Comparison of ENCODE assay signal across 14 cellular contexts in genomic region chr14:89198544-89199329, GRCh38.
DNase-seq lines count a peak whose midpoint lies in the region; ATAC-seq, FAIRE-seq and TF ChIP-seq lines count a peak whose summit lies in the region.
"Had no signal": no experiment of that assay in that cellular context is flagged by ENCODE, and none has a peak within 500 bp of the region (broad histone marks: within the 10 kb centered on the region; RNA-seq: fewer than 3 reads in every experiment).

No MANE protein-coding gene starts in this region.

- H2AFZ ChIP-seq in GM12878 (ENCODE audit: control insufficient read depth, low read depth, low read length) = no peak overlapping the region

- POLR2A ChIA-PET in GM12878 (lab: Charles Lee) = interaction anchor here (0.6 kb wide), 1 partner anchor 247 kb away, joined by 3 read pairs; no protein-coding TSS in a partner anchor

- H3K36me3 ChIP-seq in GM12878 (ENCODE audit: control insufficient read depth in 2 of 2, insufficient read depth in 2 of 2, low read length in 1 of 2) (peaks cover 0 to 5% of the 10 kb centered on the region in 2 experiments; a peak in 2 of 4 replicates), left lung (peaks cover 0 to 4% of the 10 kb centered on the region in 2 donors), small intestine (ENCODE audit: control insufficient read depth in 2 of 2, insufficient read depth in 2 of 2, low read length in 2 of 2) (peaks cover 0 to 3% of the 10 kb centered on the region in 2 donors)

- no peaks in the 10 kb centered on the region for H4K20me1 ChIP-seq in GM12878 (ENCODE audit: control insufficient read depth, insufficient read depth)

- H3K9ac ChIP-seq in GM12878 (ENCODE audit: control insufficient read depth, insufficient read depth, low read length) = no peak overlapping the region

- H3K79me2 ChIP-seq in GM12878 (ENCODE audit: control insufficient read depth, insufficient read depth, low read length) = no peaks in the 10 kb centered on the region

- intact Hi-C loops in GM12878 (cut with micrococcal nuclease; ENCODE audit: unreplicated experiment) = no loop called here
- intact Hi-C loops in left lung (cut with DNase I) = no loop called here

- H3K27me3 ChIP-seq in GM12878 (replicated peaks in 1 of 2; ENCODE audit: control insufficient read depth in 2 of 2, insufficient read depth in 2 of 2, low read length in 1 of 2) (no peaks in the 10 kb centered on the region), left lung (no peaks in the 10 kb centered on the region), small intestine (ENCODE audit: control insufficient read depth in 2 of 2, insufficient read depth in 2 of 2, low read length in 2 of 2) (no peaks in the 10 kb centered on the region)

- no peak overlapping the region for H3K4me3 Mint-ChIP-seq in activated T-cell treated with anti-CD3 and anti-CD28 coated beads, Interleukin-2, amount 50 U/mL, for 72 hours

- FAIRE-seq in GM12878 (lab: Jason Lieb, UNC) (no peak), small intestine (lab: Jason Lieb, UNC) (no peak)
- FAIRE-seq: colon had no signal

- no peak for TF ChIP-seq POLR2A in GM12878 (IDR thresholded peaks at IDR 0.05; ENCODE audit: low read depth, low read length)

- CTCF ChIA-PET in GM12878 (lab: Yijun Ruan, JAX) = no interaction called here

- H3K9me3 ChIP-seq in GM12878 (replicated peaks; ENCODE audit: control insufficient read depth, insufficient read depth, low read length) (no peaks in the 10 kb centered on the region; the same call in 2 of the 3 replicates), left lung (no peaks in the 10 kb centered on the region), small intestine (ENCODE audit: control insufficient read depth, low read depth) (no peaks in the 10 kb centered on the region)

- RAD21 ChIA-PET in GM12878 (lab: Charles Lee; ENCODE audit: unreplicated experiment) = interaction anchor here (0.8 kb wide), 1 partner anchor 21 kb away, joined by 3 read pairs; no protein-coding TSS in a partner anchor

- TF ChIP-seq RAD21 in GM12878 (IDR thresholded peaks at IDR 0.05; ENCODE audit: insufficient read depth, low read depth, low read length) = no peak

- H3K27ac ChIP-seq in GM12878 (ENCODE audit: control insufficient read depth, insufficient read depth) = no peak overlapping the region
- peak overlapping the region in 1 of 2 donors; percentile 13 for H3K27ac ChIP-seq in left lung
- peak overlapping the region; percentile 66 to 70 for H3K27ac ChIP-seq in small intestine (ENCODE audit: low read depth in 1 of 2, low read length in 1 of 2)

- H3K27ac Mint-ChIP-seq in activated T-cell treated with anti-CD3 and anti-CD28 coated beads, Interleukin-2, amount 50 U/mL, for 72 hours = peak overlapping the region; percentile 26

- no peak for ATAC-seq in activated T-cell treated with anti-CD3 and anti-CD28 coated beads, Interleukin-2, amount 50 U/mL, for 72 hours (replicated peaks in 1 of 2)
- ATAC-seq in GM12878 = no peak
- peak; percentile 56 for ATAC-seq in left lung
- ATAC-seq in esophagus mucosa = no peak
- no peak for ATAC-seq in HG02763 (IDR thresholded peaks at IDR 0.05; ENCODE audit: unreplicated experiment)

- peaks cover 0 to 14% of the 10 kb centered on the region in 2 donors for H3K36me3 Mint-ChIP-seq in activated T-cell treated with anti-CD3 and anti-CD28 coated beads, Interleukin-2, amount 50 U/mL, for 72 hours (ENCODE audit: insufficient read depth in 2 of 2)

- no peaks in the 10 kb centered on the region for H3K27me3 Mint-ChIP-seq in activated T-cell treated with anti-CD3 and anti-CD28 coated beads, Interleukin-2, amount 50 U/mL, for 72 hours (ENCODE audit: low read depth)

- H3K9me3 Mint-ChIP-seq in activated T-cell treated with anti-CD3 and anti-CD28 coated beads, Interleukin-2, amount 50 U/mL, for 72 hours = no peaks in the 10 kb centered on the region

- DNase-seq in activated T-cell treated with anti-CD3 and anti-CD28 coated beads, Interleukin-2, amount 50 U/mL, for 72 hours = no peak
- no peak for DNase-seq in activated T-cell treated with anti-CD3 and anti-CD28 coated beads, Interleukin-2, amount 50 U/mL, for 1 hour
- DNase-seq in GM12878 (ENCODE audit: low read depth, low spot score) = no peak
- no peak for DNase-seq in left lung
- DNase-seq in small intestine = peak; percentile 93
- no peak for DNase-seq in stimulated activated CD4-positive, alpha-beta T cell treated with anti-CD3 and anti-CD28 coated beads, Interleukin-12 subunit alpha, Interleukin-12 subunit beta, amount 100 ng/mL, for 4 hours
- DNase-seq: activated CD4-positive, alpha-beta T cell treated with anti-CD3 and anti-CD28 coated beads for 48 hours; activated gamma-delta T cell; NCI-H1105; NCI-H446 treated with DMSO at 0.1 percent for 48 hours; stimulated activated CD8-positive, alpha-beta memory T cell treated with anti-CD3 and anti-CD28 coated beads, Interleukin-4, amount 100 ng/mL, for 48 hours had no signal

- TF ChIP-seq EP300 in GM12878 (IDR thresholded peaks at IDR 0.05; ENCODE audit: borderline replicate concordance in 1 of 2, control insufficient read depth in 1 of 2, low read depth in 2 of 2, low read length in 2 of 2) = no peak

- H3K4me2 ChIP-seq in GM12878 (ENCODE audit: control insufficient read depth, insufficient read depth) = no peak overlapping the region

- BruUV-seq in GM12878 (replicated peaks; lab: Mats Ljungman, UMichigan) = no TSS peak

- H3K4me3 ChIP-seq in GM12878 (no peak overlapping the region), left lung (no peak overlapping the region), small intestine (ENCODE audit: low read depth in 1 of 2, low read length in 2 of 2) (peak overlapping the region in 1 of 2 donors; percentile 3)

- H3K4me1 ChIP-seq in GM12878 (ENCODE audit: control insufficient read depth, insufficient read depth, low read length) (peaks cover 12% of the 10 kb centered on the region), left lung (peaks cover 0 to 6% of the 10 kb centered on the region in 2 donors), small intestine (ENCODE audit: control insufficient read depth in 2 of 2, insufficient read depth in 1 of 2, low read depth in 1 of 2, low read length in 1 of 2) (peaks cover 2 to 12% of the 10 kb centered on the region in 2 donors)

- in situ Hi-C loops in GM12878 (cut with MboI) = no loop called here

- TF ChIP-seq CTCF in GM12878 (IDR thresholded peaks at IDR 0.05 in 2 of 3, conservative IDR thresholded peaks at IDR 0.05 in 1 of 3; ENCODE audit: control insufficient read depth in 2 of 3, extremely low read depth in 1 of 3, insufficient read depth in 1 of 3, low read depth in 3 of 3, low read length in 3 of 3) (no peak), left lung (IDR thresholded peaks at IDR 0.05) (no peak)

- H3K4me1 Mint-ChIP-seq in activated T-cell treated with anti-CD3 and anti-CD28 coated beads, Interleukin-2, amount 50 U/mL, for 72 hours (ENCODE audit: low read depth) = peaks cover 48% of the 10 kb centered on the region

- 97% methylated on average over 12 of the region's 12 CpGs for WGBS in GM12878 (ENCODE audit: insufficient coverage, insufficient replicate concordance, low lambda C conversion rate, missing lambda C conversion rate)
- 23 to 61% (median 40%) methylated on average over 12 of the region's 12 CpGs for WGBS in small intestine, 3 donors

- SMC1A ChIA-PET in GM12878 (lab: Charles Lee; ENCODE audit: uncharacterized antibody, unreplicated experiment) = interaction anchor here (1.0 to 1.5 kb wide), 3 partner anchors 17 to 64 kb away, joined by 3 to 4 read pairs (median 4); no protein-coding TSS in a partner anchor

TF ChIP-seq in GM12878, 131 proteins besides CTCF, POLR2A, EP300 and RAD21:
- TF ChIP-seq PBX3 (IDR thresholded peaks at IDR 0.05; ENCODE audit: insufficient replicate concordance, low read depth, low read length) (no peak), SPI1 (IDR thresholded peaks at IDR 0.05; ENCODE audit: borderline replicate concordance, insufficient read depth, low read depth, low read length) (peak; percentile 59; the same call in 1 of the 2 replicates), CHD1 (IDR thresholded peaks at IDR 0.05; ENCODE audit: low read depth, low read length) (no peak), ATF2 (IDR thresholded peaks at IDR 0.05; ENCODE audit: low read length) (0 out of 2 replicates have a peak, but pooled peaks have one; percentile 27), ESRRA (IDR thresholded peaks at IDR 0.05; ENCODE audit: low read length) (no peak), TCF3 (IDR thresholded peaks at IDR 0.05; ENCODE audit: borderline replicate concordance, insufficient read depth, low read depth, low read length) (no peak)
